In genomic region chr13:45821861-45822260, GRCh38 we compare ENCODE assay signal across 10 cellular contexts. TPM values are rescaled to one million over a fixed set of nuclear protein-coding genes. Genes with fewer than 3 reads are reported as not detected.
"Had no signal": no experiment of that assay in that cellular context is flagged by ENCODE, and none has a peak within 500 bp of the region (broad histone marks: within the 10 kb centered on the region; RNA-seq: fewer than 3 reads in every experiment).

No MANE protein-coding gene starts in this region.

- DNase-seq: GM23248, GOT3, H7, HFFc6 had no signal

- H2AFZ ChIP-seq: GM23248 had no signal

- H3K4me3 ChIP-seq: GM23248, HAP-1 had no signal

- H3K9me3 ChIP-seq: HAP-1 had no signal

- H3K36me3 ChIP-seq: HAP-1 had no signal

- H3K27ac Mint-ChIP-seq: HFFc6, IgD-negative memory B cell had no signal

- H3K27ac ChIP-seq: GM23248, HL-60 had no signal

- FAIRE-seq: HepG2 had no signal

- H3K4me3 Mint-ChIP-seq: HFFc6, IgD-negative memory B cell had no signal

- ATAC-seq: HCT116, HepG2 had no signal

- H3K9ac ChIP-seq: GM23248 had no signal

- H3K36me3 Mint-ChIP-seq: IgD-negative memory B cell had no signal

RNA-seq across cellular contexts. Expression of gene SIAH3, which starts 29.7 kb away (rescaled TPM):
- total RNA-seq: GM23248, H4, HepG2, HFFc6 had no signal
- polyA plus RNA-seq: GM23248, HepG2, IgD-negative memory B cell had no signal
